14 cellular contexts compared by ENCODE assay signal in genomic region chr16:87333581-87334331, GRCh38. TPM values are rescaled to one million over a fixed set of nuclear protein-coding genes. Genes with fewer than 3 reads are reported as not detected.
DNase-seq lines count a peak whose midpoint lies in the region; ATAC-seq and TF ChIP-seq lines count a peak whose summit lies in the region.
"Had no signal": no experiment of that assay in that cellular context is flagged by ENCODE, and none has a peak within 500 bp of the region (broad histone marks: within the 10 kb centered on the region; RNA-seq: fewer than 3 reads in every experiment).

No MANE protein-coding gene starts in this region.

- ATAC-seq in left ventricle myocardium superior, result no peak
- ATAC-seq: HCT116 had no signal

- peaks cover 9% of the 10 kb centered on the region for H4K20me1 ChIP-seq in osteoblast (ENCODE audit: insufficient read depth, low read length)

- H3K36me3 ChIP-seq in H7 (replicated peaks; ENCODE audit: control insufficient read depth, insufficient read depth, low read length) (peaks cover 6% of the 10 kb centered on the region), osteoblast (ENCODE audit: insufficient read depth, low read length) (peaks cover 51% of the 10 kb centered on the region)

- no peaks in the 10 kb centered on the region for H3K9me3 ChIP-seq in osteoblast (ENCODE audit: low read depth, low read length)
- H3K9me3 ChIP-seq: BLaER1, Caco-2 had no signal

- no peak overlapping the region for H2AFZ ChIP-seq in osteoblast (ENCODE audit: low read length)

- DNase-seq in 8988T (peak; percentile 26), H7 (peak; percentile 48), left ventricle myocardium superior (peak; percentile 17), osteoblast (ENCODE audit: insufficient read length, low spot score, missing footprints) (peak; percentile 69), GF-D8 (lab: John Stamatoyannopoulos, UW) (no peak), DMS79 (lab: John Stamatoyannopoulos, UW) (no peak)
- no peak for DNase-seq in stimulated activated CD4-positive, alpha-beta T cell treated with anti-CD3 and anti-CD28 coated beads, Interleukin-2, amount 100 ng/mL, for 48 hours
- no peak for DNase-seq in activated T-cell treated with anti-CD3 and anti-CD28 coated beads, Interleukin-2, amount 50 U/mL, for 48 hours
- DNase-seq: AML-193; Caco-2; CD8-positive, alpha-beta memory T cell had no signal

- no peak overlapping the region for H3K27ac ChIP-seq in osteoblast (ENCODE audit: low read depth, low read length)
- H3K27ac ChIP-seq: BLaER1, HL-60 had no signal

- no peak for TF ChIP-seq CTCF in osteoblast (IDR thresholded peaks at IDR 0.05; ENCODE audit: extremely low read depth, low read depth, low read length)

- intact Hi-C loops in left ventricle myocardium superior (cut with micrococcal nuclease), result no loop called here

- peaks cover 5% of the 10 kb centered on the region for H3K79me2 ChIP-seq in osteoblast (ENCODE audit: insufficient read depth, low read length)

- no peak overlapping the region for H3K4me3 ChIP-seq in H7 (ENCODE audit: insufficient read depth, low read depth, low read length)
- H3K4me3 ChIP-seq in osteoblast (ENCODE audit: insufficient read depth, low read length), result no peak overlapping the region
- H3K4me3 ChIP-seq: BLaER1 had no signal

- no peak overlapping the region for H3K4me2 ChIP-seq in osteoblast (ENCODE audit: insufficient read depth, low read length)
- H3K4me2 ChIP-seq: BLaER1 had no signal

- H3K27me3 ChIP-seq in H7 (ENCODE audit: control insufficient read depth, insufficient read depth, low read length) (no peaks in the 10 kb centered on the region), osteoblast (ENCODE audit: insufficient read depth, low read length) (no peaks in the 10 kb centered on the region)
- H3K27me3 ChIP-seq: BLaER1 had no signal

- H3K4me1 ChIP-seq in osteoblast (ENCODE audit: insufficient read depth, low read length), result no peaks in the 10 kb centered on the region
- H3K4me1 ChIP-seq: Caco-2 had no signal

RNA-seq across cellular contexts. Expression of gene C16orf95, which starts 16.6 kb away (rescaled TPM):
- 4.4 and 5.1 TPM in 2 replicates for total RNA-seq in H7 (2014; rRNA removed; shearing (Covaris generic))
- total RNA-seq in left ventricle myocardium superior, result 2.6 TPM
- 4.0 and 4.4 TPM in 2 replicates for total RNA-seq in osteoblast

RNA-seq across cellular contexts. Expression of gene FBXO31, which starts 49.8 kb away (rescaled TPM):
- total RNA-seq in H7 (2014; rRNA removed; shearing (Covaris generic)), result 24.4 and 27.6 TPM in 2 replicates
- total RNA-seq in left ventricle myocardium superior, result 71.7 TPM
- 31.2 and 33.3 TPM in 2 replicates for total RNA-seq in osteoblast

RNA-seq across cellular contexts. Expression of gene MAP1LC3B, which starts 58.4 kb away (rescaled TPM):
- total RNA-seq in H7 (2014; rRNA removed; shearing (Covaris generic)), result 15.8 and 20.1 TPM in 2 replicates
- 134 TPM for total RNA-seq in left ventricle myocardium superior
- total RNA-seq in osteoblast, result 44.5 and 62.5 TPM in 2 replicates

Comparison
In these comparisons a context has a peak if more than half of its experiments do, and no peak if none do; other contexts are left out.
1. DNase-seq: peak in 8988T (single experiment), H7 (single experiment), left ventricle myocardium superior (single experiment) and osteoblast (single experiment); none in stimulated activated CD4-positive, alpha-beta T cell treated with anti-CD3 and anti-CD28 coated beads, Interleukin-2, amount 100 ng/mL, for 48 hours (0 of 2), activated T-cell treated with anti-CD3 and anti-CD28 coated beads, Interleukin-2, amount 50 U/mL, for 48 hours (0 of 2), GF-D8 (single experiment) and DMS79 (single experiment).